1 cellular context compared by ENCODE assay signal in genomic region chr11:66958956-66959274, GRCh38.
TF ChIP-seq lines count a peak whose summit lies in the region.

No MANE protein-coding gene starts in this region.

TF ChIP-seq in HepG2, 621 proteins besides CTCF, POLR2A, EP300 and RAD21 (continued from another document):
- TF ChIP-seq ZNF136 (CRISPR knock-in tag; IDR thresholded peaks at IDR 0.05; ENCODE audit: low read depth), result 0 out of 2 replicates have a peak, but pooled peaks have one; percentile 27
- no peak for TF ChIP-seq NR2F6 (IDR thresholded peaks at IDR 0.05)
- TF ChIP-seq NR2F6 (CRISPR knock-in tag; IDR thresholded peaks at IDR 0.05), result no peak
- 0 out of 2 replicates have a peak, but pooled peaks have one; percentile 1 for TF ChIP-seq PITX1 (CRISPR knock-in tag; IDR thresholded peaks at IDR 0.05)
- TF ChIP-seq BORCS8-MEF2B (CRISPR knock-in tag; IDR thresholded peaks at IDR 0.05), result 0 out of 2 replicates have a peak, but pooled peaks have one; percentile 2
- TF ChIP-seq ZNF441 (CRISPR knock-in tag; IDR thresholded peaks at IDR 0.05; ENCODE audit: borderline replicate concordance), result peak; percentile 1; the same call in 1 of the 2 replicates
- no peak for TF ChIP-seq ZBTB37 (CRISPR knock-in tag; IDR thresholded peaks at IDR 0.05)
- TF ChIP-seq SIN3B (IDR thresholded peaks at IDR 0.05; ENCODE audit: low read length), result no peak
- peak; percentile 21; the same call in 1 of the 2 replicates for TF ChIP-seq ZNF616 (CRISPR knock-in tag; IDR thresholded peaks at IDR 0.05; ENCODE audit: low read depth)
- 0 out of 2 replicates have a peak, but pooled peaks have one; percentile 8 for TF ChIP-seq DNMT3B (CRISPR knock-in tag; conservative IDR thresholded peaks at IDR 0.05)
- TF ChIP-seq ZNF451 (CRISPR knock-in tag; IDR thresholded peaks at IDR 0.05), result peak; percentile 7; the same call in 1 of the 2 replicates
- 0 out of 2 replicates have a peak, but pooled peaks have one; percentile 0 for TF ChIP-seq NFE2 (CRISPR knock-in tag; IDR thresholded peaks at IDR 0.05)
- 0 out of 2 replicates have a peak, but pooled peaks have one; percentile 7 for TF ChIP-seq ZSCAN5A (CRISPR knock-in tag; IDR thresholded peaks at IDR 0.05; ENCODE audit: borderline replicate concordance)
- TF ChIP-seq ARNT2 (CRISPR knock-in tag; IDR thresholded peaks at IDR 0.05; ENCODE audit: low read depth), result no peak
- 0 out of 2 replicates have a peak, but pooled peaks have one; percentile 42 for TF ChIP-seq ZNF224 (CRISPR knock-in tag; IDR thresholded peaks at IDR 0.05)
- TF ChIP-seq ZNF800 (CRISPR knock-in tag; IDR thresholded peaks at IDR 0.05), result no peak
